Comparison of ENCODE assay signal across 17 cellular contexts in the genomic region with DNA sequence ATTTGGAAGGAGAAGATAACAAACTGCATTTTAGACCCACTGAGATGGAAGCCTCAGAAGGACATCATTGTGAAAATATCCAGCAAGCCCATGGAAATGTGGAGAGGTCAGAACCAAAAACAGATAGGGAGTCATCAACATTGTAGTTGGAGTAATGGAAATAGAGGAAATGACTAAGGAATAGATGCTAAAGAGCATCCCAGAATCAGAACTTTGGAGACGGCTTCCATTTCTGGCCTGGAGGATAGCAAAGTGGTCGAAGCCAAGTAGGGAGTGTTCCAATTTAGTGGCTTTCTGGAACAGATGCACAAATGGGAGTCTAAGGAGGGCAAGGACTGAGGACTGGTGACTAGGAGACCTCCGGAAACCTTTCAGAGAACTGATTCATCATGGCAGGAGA. TPM values are rescaled to one million over a fixed set of nuclear protein-coding genes. Genes with fewer than 3 reads are reported as not detected.
A peak's percentile ranks its signal among the peaks of the same experiment; 100 is the strongest.
DNase-seq lines count a peak whose midpoint lies in the region; ATAC-seq and TF ChIP-seq lines count a peak whose summit lies in the region.
"Had no signal": no experiment of that assay in that cellular context is flagged by ENCODE, and none has a peak within 500 bp of the region (broad histone marks: within the 10 kb centered on the region; RNA-seq: fewer than 3 reads in every experiment).

No MANE protein-coding gene starts in this region.

- H3K9me3 Mint-ChIP-seq in osteocyte (ENCODE audit: unreplicated experiment) = no peaks in the 10 kb centered on the region
- H3K9me3 Mint-ChIP-seq in CD8-positive, alpha-beta T cell = no peaks in the 10 kb centered on the region

- intact Hi-C loops in left colon (cut with DNase I, micrococcal nuclease) = loop anchor here in 1 of 2 donors (10.0 kb wide), 1 partner anchor 54 kb away; no protein-coding TSS in a partner anchor
- intact Hi-C loops in CD8-positive, alpha-beta T cell (cut with DNase I, micrococcal nuclease) = no loop called here

- DNase-seq in EH (ENCODE audit: low read depth) (peak; percentile 53), LHCN-M2 (ENCODE audit: low read depth) (peak; percentile 32), adipocyte (ENCODE audit: low read depth) (no peak), osteocyte (ENCODE audit: extremely low spot score, unreplicated experiment) (no peak), left colon (no peak)
- no peak for DNase-seq in activated CD4-positive, CD25-positive, alpha-beta regulatory T cell (lab: John Stamatoyannopoulos, UW)
- no peak for DNase-seq in CD8-positive, alpha-beta T cell
- DNase-seq: AML-193; GOT3; Karpas-422; MV-4-11; NCI-H1417; NCI-H187 treated with DMSO at 0.1 percent for 48 hours; NK-92 treated with Interleukin-12 subunit alpha and Interleukin-12 subunit beta, amount 100 ng/mL, for 24 hours; SW 1271 had no signal

- H3K27me3 Mint-ChIP-seq in osteocyte (ENCODE audit: unreplicated experiment) = no peaks in the 10 kb centered on the region
- H3K27me3 Mint-ChIP-seq in CD8-positive, alpha-beta T cell (ENCODE audit: low read depth) = peaks cover 45% of the 10 kb centered on the region

- no peaks in the 10 kb centered on the region for H3K9me3 ChIP-seq in adipocyte (ENCODE audit: control insufficient read depth, low read length)
- no peaks in the 10 kb centered on the region for H3K9me3 ChIP-seq in CD8-positive, alpha-beta T cell (ENCODE audit: low read length)

- H3K4me1 Mint-ChIP-seq in osteocyte (ENCODE audit: unreplicated experiment) = peaks cover 43% of the 10 kb centered on the region
- peaks cover 15% of the 10 kb centered on the region for H3K4me1 Mint-ChIP-seq in CD8-positive, alpha-beta T cell (ENCODE audit: low read depth)

- CTCF ChIA-PET in CD8-positive, alpha-beta T cell (lab: Charles Lee) = no interaction called here

- peak overlapping the region; percentile 8 for H3K9ac ChIP-seq in adipocyte (ENCODE audit: low read length)

- H3K27me3 ChIP-seq in adipocyte (replicated peaks; ENCODE audit: control insufficient read depth, insufficient read depth, low read length) = no peaks in the 10 kb centered on the region
- H3K27me3 ChIP-seq in CD8-positive, alpha-beta T cell (ENCODE audit: insufficient read depth, low read length) = peaks cover 3% of the 10 kb centered on the region

- ATAC-seq in left colon (no peak), HG03342 (IDR thresholded peaks at IDR 0.05; ENCODE audit: unreplicated experiment) (no peak)
- no peak for ATAC-seq in CD8-positive, alpha-beta T cell

- H3K4me1 ChIP-seq in adipocyte (ENCODE audit: control insufficient read depth, insufficient read depth, low read length) = peaks cover 33% of the 10 kb centered on the region
- H3K4me1 ChIP-seq in CD8-positive, alpha-beta T cell (ENCODE audit: insufficient read depth, low read length) = peaks cover 14% of the 10 kb centered on the region

- H3K36me3 Mint-ChIP-seq in osteocyte (ENCODE audit: unreplicated experiment) = no peaks in the 10 kb centered on the region
- peaks cover 2% of the 10 kb centered on the region for H3K36me3 Mint-ChIP-seq in CD8-positive, alpha-beta T cell

- TF ChIP-seq CTCF in osteocyte (IDR thresholded peaks at IDR 0.05) = no peak
- no peak for TF ChIP-seq CTCF in CD8-positive, alpha-beta T cell (IDR thresholded peaks at IDR 0.05)

- H3K27ac Mint-ChIP-seq in osteocyte (ENCODE audit: unreplicated experiment) = peak overlapping the region; percentile 63
- H3K27ac Mint-ChIP-seq in CD8-positive, alpha-beta T cell = no peak overlapping the region

- H3K4me3 ChIP-seq in adipocyte (ENCODE audit: low read length) = peak overlapping the region; percentile 29
- no peak overlapping the region for H3K4me3 ChIP-seq in CD8-positive, alpha-beta T cell (ENCODE audit: low read depth, low read length)

- H3K4me3 Mint-ChIP-seq in osteocyte (ENCODE audit: unreplicated experiment) = no peak overlapping the region
- no peak overlapping the region for H3K4me3 Mint-ChIP-seq in CD8-positive, alpha-beta T cell

- POLR2A ChIA-PET in CD8-positive, alpha-beta T cell (lab: Charles Lee) = no interaction called here

- H3K36me3 ChIP-seq in adipocyte (ENCODE audit: control insufficient read depth, insufficient read depth, low read length, severe bottlenecking) = no peaks in the 10 kb centered on the region
- no peaks in the 10 kb centered on the region for H3K36me3 ChIP-seq in CD8-positive, alpha-beta T cell (ENCODE audit: insufficient read depth, low read length)

- H3K27ac ChIP-seq in CD8-positive, alpha-beta T cell (ENCODE audit: low read depth, low read length) = no peak overlapping the region
- H3K27ac ChIP-seq: RWPE1 had no signal

RNA-seq across cellular contexts. Expression of gene BEND6, which starts 3.6 kb away (rescaled TPM):
- 8.7 and 14.1 TPM in 2 replicates for total RNA-seq in LHCN-M2 (2014; rRNA removed)
- polyA plus RNA-seq in LHCN-M2 (2012) = 6.2 TPM
- 7.0 and 9.2 TPM in 2 replicates for total RNA-seq in osteocyte
- under 1 TPM in 1 of 2 donors, not detected in 1; 0.53 TPM for total RNA-seq in left colon
- total RNA-seq in CD8-positive, alpha-beta T cell = not detected

Comparison
In these comparisons a context has a peak if more than half of its experiments do, and no peak if none do; other contexts are left out.
1. DNase-seq: peak in EH (single experiment) and LHCN-M2 (single experiment); none in adipocyte (single experiment), osteocyte (single experiment), left colon (0 of 2), activated CD4-positive, CD25-positive, alpha-beta regulatory T cell (0 of 4) and CD8-positive, alpha-beta T cell (0 of 7).